7 cellular contexts compared by ENCODE assay signal in the genomic region with DNA sequence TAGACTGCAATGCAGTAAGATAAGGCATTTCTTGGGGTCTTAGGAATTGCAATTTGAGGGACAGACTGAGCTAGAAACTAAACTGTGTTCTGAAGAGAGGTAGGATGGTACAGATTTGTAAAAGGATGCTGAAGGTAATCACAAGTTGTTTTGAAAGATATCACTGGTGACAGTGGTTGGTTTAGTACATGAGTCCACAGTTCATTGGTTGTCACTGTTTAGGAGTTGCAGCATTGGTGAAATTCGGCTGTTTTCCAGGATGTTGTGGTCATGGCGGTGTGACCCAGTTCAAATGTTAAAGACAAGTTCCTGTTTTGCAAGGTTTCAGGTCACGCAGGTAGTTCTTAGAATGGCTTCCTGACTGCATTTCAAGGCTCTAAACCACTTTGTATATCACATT.
DNase-seq lines count a peak whose midpoint lies in the region; ATAC-seq and FAIRE-seq lines count a peak whose summit lies in the region.

No MANE protein-coding gene starts in this region.

- no peaks in the 10 kb centered on the region for H3K27me3 ChIP-seq in small intestine (ENCODE audit: control insufficient read depth in 2 of 2, insufficient read depth in 2 of 2, low read length in 2 of 2)

- 57 to 80% (median 68%) methylated on average over 3 of the region's 3 CpGs for WGBS in small intestine, 3 donors

- H3K36me3 Mint-ChIP-seq in activated CD8-positive, alpha-beta T cell treated with anti-CD3 and anti-CD28 coated beads, Interleukin-2, amount 10 ng/mL, durations not matched to agents 7 days and 5 days (ENCODE audit: low read depth) = peaks cover 87% of the 10 kb centered on the region

- peak overlapping the region; percentile 39 for H3K4me3 Mint-ChIP-seq in activated CD8-positive, alpha-beta T cell treated with anti-CD3 and anti-CD28 coated beads, Interleukin-2, amount 10 ng/mL, durations not matched to agents 7 days and 5 days

- peaks cover 66% of the 10 kb centered on the region for H3K9me3 Mint-ChIP-seq in activated CD8-positive, alpha-beta T cell treated with anti-CD3 and anti-CD28 coated beads, Interleukin-2, amount 10 ng/mL, durations not matched to agents 7 days and 5 days (ENCODE audit: insufficient read depth)

- peaks cover 73% of the 10 kb centered on the region for H3K4me1 Mint-ChIP-seq in activated CD8-positive, alpha-beta T cell treated with anti-CD3 and anti-CD28 coated beads, Interleukin-2, amount 10 ng/mL, durations not matched to agents 7 days and 5 days (ENCODE audit: low read depth)

- H3K36me3 ChIP-seq in small intestine (ENCODE audit: control insufficient read depth in 2 of 2, insufficient read depth in 2 of 2, low read length in 2 of 2) = no peaks in the 10 kb centered on the region

- H3K27ac Mint-ChIP-seq in activated CD8-positive, alpha-beta T cell treated with anti-CD3 and anti-CD28 coated beads, Interleukin-2, amount 10 ng/mL, durations not matched to agents 7 days and 5 days = peak overlapping the region; percentile 98

- CTCF ChIA-PET in activated CD8-positive, alpha-beta T cell treated with anti-CD3 and anti-CD28 coated beads, Interleukin-2, amount 10 ng/mL, durations not matched to agents 7 days and 5 days (lab: Charles Lee) = interaction anchor here (1.5 kb wide), 1 partner anchor 11 kb away, joined by 6 read pairs; no protein-coding TSS in a partner anchor

- H3K4me3 ChIP-seq in small intestine (ENCODE audit: low read depth in 1 of 2, low read length in 2 of 2) = no peak overlapping the region

- no peaks in the 10 kb centered on the region for H3K27me3 Mint-ChIP-seq in activated CD8-positive, alpha-beta T cell treated with anti-CD3 and anti-CD28 coated beads, Interleukin-2, amount 10 ng/mL, durations not matched to agents 7 days and 5 days (ENCODE audit: low read depth)

- FAIRE-seq in small intestine (lab: Jason Lieb, UNC) = no peak

- H3K9me3 ChIP-seq in small intestine (ENCODE audit: control insufficient read depth, low read depth) = no peaks in the 10 kb centered on the region

- no peak overlapping the region for H3K27ac ChIP-seq in small intestine (ENCODE audit: low read depth in 1 of 2, low read length in 1 of 2)

- POLR2A ChIA-PET in activated CD8-positive, alpha-beta T cell treated with anti-CD3 and anti-CD28 coated beads, Interleukin-2, amount 10 ng/mL, durations not matched to agents 7 days and 5 days (lab: Charles Lee) = interaction anchor here (0.7 to 1.5 kb wide), 4 partner anchors 17 to 62 kb away, joined by 3 to 7 read pairs (median 3); no protein-coding TSS in a partner anchor

- peak; percentile 99 for ATAC-seq in GM19468 (IDR thresholded peaks at IDR 0.05; ENCODE audit: extremely low read depth, unreplicated experiment)
- peak; percentile 99 for ATAC-seq in HG03457 (IDR thresholded peaks at IDR 0.05; ENCODE audit: unreplicated experiment)
- ATAC-seq in activated CD8-positive, alpha-beta T cell treated with anti-CD3 and anti-CD28 coated beads, Interleukin-2, amount 10 ng/mL, durations not matched to agents 7 days and 5 days = peak; percentile 95

- DNase-seq in activated CD8-positive, alpha-beta T cell treated with anti-CD3 and anti-CD28 coated beads, Interleukin-2, amount 10 ng/mL, durations not matched to agents 7 days and 5 days = peak; percentile 95
- DNase-seq in small intestine (peak; percentile 78), iPS-NIHi7 (ENCODE audit: extremely low spot score) (no peak), NCI-H2081 treated with DMSO at 0.1 percent for 48 hours (lab: John Stamatoyannopoulos, UW) (no peak), medulla oblongata (ENCODE audit: extremely low spot score) (no peak)

- no peaks in the 10 kb centered on the region for H3K4me1 ChIP-seq in small intestine (ENCODE audit: control insufficient read depth in 2 of 2, insufficient read depth in 1 of 2, low read depth in 1 of 2, low read length in 1 of 2)

Comparison
In these comparisons a context has a peak if more than half of its experiments do, and no peak if none do; other contexts are left out.
1. DNase-seq: peak in activated CD8-positive, alpha-beta T cell treated with anti-CD3 and anti-CD28 coated beads, Interleukin-2, amount 10 ng/mL, durations not matched to agents 7 days and 5 days (single experiment) and small intestine (single experiment); none in iPS-NIHi7 (single experiment), NCI-H2081 treated with DMSO at 0.1 percent for 48 hours (single experiment) and medulla oblongata (single experiment).
2. Peak in every context shown above with its lines, with median percentiles within 50 percentile points of each other: ATAC-seq.